In the genomic region with DNA sequence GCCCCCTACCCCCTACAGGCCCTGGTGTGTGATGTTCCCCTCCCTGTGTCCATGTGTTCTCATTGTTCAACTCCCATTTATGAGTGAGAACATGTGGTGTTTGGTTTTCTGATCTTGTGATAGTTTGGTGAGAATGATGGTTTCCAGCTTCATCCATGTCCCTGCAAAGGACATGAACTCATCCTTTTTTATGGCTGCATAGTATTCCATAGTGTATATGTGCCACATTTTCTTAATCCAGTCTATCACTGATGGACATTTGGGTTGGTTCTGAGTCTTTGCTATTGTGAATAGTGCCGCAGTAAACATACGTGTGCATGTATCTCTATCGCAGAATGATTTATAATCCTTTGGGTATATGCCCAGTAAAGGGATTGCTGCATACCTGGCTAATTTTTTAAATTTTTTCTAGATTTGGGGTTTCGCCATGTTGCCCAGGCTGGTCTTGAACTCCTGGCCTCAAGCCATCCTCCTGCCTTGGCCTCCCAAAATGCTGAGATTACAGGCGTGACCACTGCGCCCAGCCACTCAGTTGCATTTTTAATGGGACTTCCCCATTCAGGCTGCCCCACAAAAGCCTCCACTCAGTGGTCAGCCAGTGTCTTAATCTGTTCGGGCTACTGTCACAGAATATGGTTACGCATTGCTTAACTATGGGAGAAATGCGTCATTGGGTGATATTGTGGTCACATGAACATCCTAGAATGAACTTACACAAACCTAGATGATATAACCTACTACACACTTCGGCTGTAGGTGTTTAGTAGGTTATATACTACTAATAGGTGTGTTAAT, we compare ENCODE assay signal across 8 cellular contexts.
DNase-seq lines count a peak whose midpoint lies in the region; ATAC-seq, FAIRE-seq and TF ChIP-seq lines count a peak whose summit lies in the region.
"Not testable (repeated sequence)": the region's sequence is repeated elsewhere in the genome, so short reads cannot be mapped to it uniquely, and the experiment has no call there.

No MANE protein-coding gene starts in this region.

- H2AFZ ChIP-seq in HepG2 (ENCODE audit: low read length) = not testable (repeated sequence)

- BruUV-seq in HepG2 (replicated peaks; lab: Mats Ljungman, UMichigan) = not testable (repeated sequence)

- TF ChIP-seq EP300 in HepG2 (IDR thresholded peaks at IDR 0.05; ENCODE audit: low read depth in 2 of 2, low read length in 2 of 2); HepG2 (CRISPR knock-in tag; IDR thresholded peaks at IDR 0.05; ENCODE audit: borderline replicate concordance): not testable (repeated sequence)

- H3K4me3 Mint-ChIP-seq in activated CD8-positive, alpha-beta memory T cell treated with anti-CD3 and anti-CD28 coated beads, Interleukin-2, amount 10 ng/mL, durations not matched to agents 7 days and 5 days; effector memory CD8-positive, alpha-beta T cell: not testable (repeated sequence)
- H3K4me3 Mint-ChIP-seq in naive B cell = peak overlapping the region in 2 of 8 donors; percentile 51 to 66

- not testable (repeated sequence) for H3K9me3 Mint-ChIP-seq in activated CD8-positive, alpha-beta memory T cell treated with anti-CD3 and anti-CD28 coated beads, Interleukin-2, amount 10 ng/mL, durations not matched to agents 7 days and 5 days (ENCODE audit: low read depth); effector memory CD8-positive, alpha-beta T cell; naive B cell

- POLR2A ChIA-PET in HepG2 (lab: Yijun Ruan, JAX) = not testable (repeated sequence)

- H3K4me3 ChIP-seq in GM12865 (ENCODE audit: low read depth, low read length); HepG2 (replicated peaks in 1 of 3; ENCODE audit: insufficient read depth in 1 of 3, low read depth in 2 of 3, low read length in 3 of 3); gastrocnemius medialis; upper lobe of right lung: not testable (repeated sequence)

- peak; percentile 73 for DNase-seq in GM12865 (ENCODE audit: low read depth)
- peak; percentile 32 for DNase-seq in NOMO-1 treated with DMSO at 0.1 percent for 48 hours (lab: John Stamatoyannopoulos, UW; ENCODE audit: unreplicated experiment)
- DNase-seq in activated CD8-positive, alpha-beta memory T cell treated with anti-CD3 and anti-CD28 coated beads, Interleukin-2, amount 10 ng/mL, durations not matched to agents 7 days and 5 days; effector memory CD8-positive, alpha-beta T cell; HepG2 (ENCODE audit: low spot score); naive B cell; gastrocnemius medialis; upper lobe of right lung: not testable (repeated sequence)

- H3K36me3 ChIP-seq in HepG2 (replicated peaks in 1 of 2; ENCODE audit: control insufficient read depth in 1 of 2, insufficient read depth in 2 of 2, low read length in 2 of 2); gastrocnemius medialis; upper lobe of right lung: not testable (repeated sequence)

- H3K79me2 ChIP-seq in HepG2 (ENCODE audit: insufficient read depth, low read length) = not testable (repeated sequence)

- peak overlapping the region; percentile 28 for H3K27ac Mint-ChIP-seq in activated CD8-positive, alpha-beta memory T cell treated with anti-CD3 and anti-CD28 coated beads, Interleukin-2, amount 10 ng/mL, durations not matched to agents 7 days and 5 days
- H3K27ac Mint-ChIP-seq in effector memory CD8-positive, alpha-beta T cell = not testable (repeated sequence)
- peak overlapping the region in 4 of 6 donors; percentile 47 to 92 (median 63) for H3K27ac Mint-ChIP-seq in naive B cell

- TF ChIP-seq POLR2A in HepG2 (IDR thresholded peaks at IDR 0.05; ENCODE audit: insufficient read depth in 1 of 2, low read depth in 2 of 2, low read length in 2 of 2); gastrocnemius medialis (IDR thresholded peaks at IDR 0.05): not testable (repeated sequence)

- not testable (repeated sequence) for H3K9ac ChIP-seq in HepG2 (ENCODE audit: insufficient read depth, low read depth, low read length)

- FAIRE-seq in HepG2 (lab: Jason Lieb, UNC) = not testable (repeated sequence)

- intact Hi-C loops in HepG2 (cut with micrococcal nuclease; ENCODE audit: unreplicated experiment) (loop anchor here (5.0 kb wide), 1 partner anchor 61 kb away; the partner anchor contains the start of genes HAUS8 and MYO9B), gastrocnemius medialis (cut with DNase I; ENCODE audit: low total_unique reads) (loop anchor here (5.0 kb wide), 1 partner anchor 89 kb away; the partner anchor contains the start of gene OCEL1)
- intact Hi-C loops in upper lobe of right lung (cut with DNase I) = not testable (repeated sequence)

- H3K36me3 Mint-ChIP-seq in activated CD8-positive, alpha-beta memory T cell treated with anti-CD3 and anti-CD28 coated beads, Interleukin-2, amount 10 ng/mL, durations not matched to agents 7 days and 5 days = peaks cover 48% of the 10 kb centered on the region
- H3K36me3 Mint-ChIP-seq in effector memory CD8-positive, alpha-beta T cell (ENCODE audit: insufficient read depth) = peaks cover 33% of the 10 kb centered on the region
- H3K36me3 Mint-ChIP-seq in naive B cell = not testable (repeated sequence)

- H3K4me1 ChIP-seq in HepG2 (ENCODE audit: insufficient read depth, low read length) (peaks cover 65% of the 10 kb centered on the region), gastrocnemius medialis (peaks cover 33 to 34% of the 10 kb centered on the region in 2 donors), upper lobe of right lung (peaks cover 45% of the 10 kb centered on the region)

- H3K27ac ChIP-seq in HepG2 (ENCODE audit: extremely low read length, insufficient read depth, low read length) = peak overlapping the region; percentile 66
- peak overlapping the region; percentile 57 to 72 (median 62) for H3K27ac ChIP-seq in gastrocnemius medialis
- H3K27ac ChIP-seq in upper lobe of right lung = peak overlapping the region; percentile 53

- TF ChIP-seq RAD21 in HepG2 (CRISPR knock-in tag; IDR thresholded peaks at IDR 0.05) = not testable (repeated sequence)

- not testable (repeated sequence) for H4K20me1 ChIP-seq in HepG2 (ENCODE audit: insufficient read depth, low read length)

- in situ Hi-C loops in HepG2 (cut with HindIII; ENCODE audit: extremely low pct_ligation_motif_present, low pct_unique_long_range_greater_than_20kb); gastrocnemius medialis (cut with MboI; ENCODE audit: low sequenced_read_pairs in 4 of 4): not testable (repeated sequence)

- 95% methylated on average over 10 of the region's 10 CpGs for WGBS in HepG2 (ENCODE audit: low lambda C conversion rate)

- H3K27me3 Mint-ChIP-seq in activated CD8-positive, alpha-beta memory T cell treated with anti-CD3 and anti-CD28 coated beads, Interleukin-2, amount 10 ng/mL, durations not matched to agents 7 days and 5 days; effector memory CD8-positive, alpha-beta T cell; naive B cell: not testable (repeated sequence)

- CTCF ChIA-PET in activated CD8-positive, alpha-beta memory T cell treated with anti-CD3 and anti-CD28 coated beads, Interleukin-2, amount 10 ng/mL, durations not matched to agents 7 days and 5 days (lab: Charles Lee) = interaction anchor here (1.1 kb wide), 1 partner anchor 13 kb away, joined by 4 read pairs; no protein-coding TSS in a partner anchor
- CTCF ChIA-PET in HepG2 (lab: Yijun Ruan, JAX; ENCODE audit: low intra/inter-chr PET ratio, low total read pairs) = not testable (repeated sequence)

- not testable (repeated sequence) for TF ChIP-seq CTCF in GM12865 (IDR thresholded peaks at IDR 0.05; ENCODE audit: insufficient read depth, low read depth, low read length, missing control alignments); HepG2 (CRISPR knock-in tag; IDR thresholded peaks at IDR 0.05); gastrocnemius medialis (IDR thresholded peaks at IDR 0.05 in 4 of 5, conservative IDR thresholded peaks at IDR 0.05 in 1 of 5); upper lobe of right lung (IDR thresholded peaks at IDR 0.05)

- H3K9me3 ChIP-seq in HepG2 (ENCODE audit: low read length); gastrocnemius medialis; upper lobe of right lung: not testable (repeated sequence)

- not testable (repeated sequence) for H3K27me3 ChIP-seq in HepG2 (ENCODE audit: control insufficient read depth in 1 of 2, insufficient read depth in 2 of 2, low read length in 2 of 2); gastrocnemius medialis; upper lobe of right lung

- H3K4me1 Mint-ChIP-seq in activated CD8-positive, alpha-beta memory T cell treated with anti-CD3 and anti-CD28 coated beads, Interleukin-2, amount 10 ng/mL, durations not matched to agents 7 days and 5 days = peaks cover 33% of the 10 kb centered on the region
- H3K4me1 Mint-ChIP-seq in effector memory CD8-positive, alpha-beta T cell (ENCODE audit: low read depth in 2 of 2) = peaks cover 12 to 24% of the 10 kb centered on the region in 2 donors
- H3K4me1 Mint-ChIP-seq in naive B cell = peaks cover 38 to 62% (median 50%) of the 10 kb centered on the region in 3 donors

- not testable (repeated sequence) for ATAC-seq in activated CD8-positive, alpha-beta memory T cell treated with anti-CD3 and anti-CD28 coated beads, Interleukin-2, amount 10 ng/mL, durations not matched to agents 7 days and 5 days; HepG2; naive B cell (ENCODE audit: low read depth in 2 of 2)
- ATAC-seq in effector memory CD8-positive, alpha-beta T cell (replicated peaks) = peak; percentile 21
- ATAC-seq in gastrocnemius medialis = peak in 1 of 2 donors; percentile 38
- ATAC-seq in upper lobe of right lung = peak; percentile 56

- not testable (repeated sequence) for H3K4me2 ChIP-seq in HepG2 (ENCODE audit: low read depth, low read length)
